In the genomic region with DNA sequence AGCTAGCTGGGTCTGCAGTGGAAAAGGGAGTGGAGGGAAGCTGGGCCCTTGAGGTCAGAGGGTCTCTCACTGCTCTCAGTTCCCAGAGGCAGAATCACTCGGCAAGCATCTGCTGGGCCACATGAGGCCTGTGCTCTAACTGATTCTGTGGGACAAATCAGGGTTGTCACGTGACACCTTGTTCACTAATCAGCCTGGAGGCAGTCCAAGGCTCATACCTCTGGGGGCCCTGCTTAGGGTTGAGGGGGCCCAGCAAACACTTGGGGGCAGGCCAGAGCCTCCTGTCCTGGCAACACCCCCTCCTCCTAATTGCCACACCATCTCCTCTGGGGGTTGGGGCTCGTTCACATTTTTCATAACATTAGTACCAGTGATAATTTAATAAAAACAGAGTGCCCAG, we compare ENCODE assay signal across 12 cellular contexts. TPM values are rescaled to one million over a fixed set of nuclear protein-coding genes. Genes with fewer than 3 reads are reported as not detected.
DNase-seq lines count a peak whose midpoint lies in the region; ATAC-seq and TF ChIP-seq lines count a peak whose summit lies in the region.
"Had no signal": no experiment of that assay in that cellular context is flagged by ENCODE, and none has a peak within 500 bp of the region (broad histone marks: within the 10 kb centered on the region; RNA-seq: fewer than 3 reads in every experiment).

No MANE protein-coding gene starts in this region.

- H3K27me3 Mint-ChIP-seq in activated CD4-positive, alpha-beta T cell treated with anti-CD3 and anti-CD28 coated beads, Interleukin-2, amount 10 ng/mL, durations not matched to agents 7 days and 5 days: no peaks in the 10 kb centered on the region
- H3K27me3 Mint-ChIP-seq in naive thymus-derived CD8-positive, alpha-beta T cell: no peaks in the 10 kb centered on the region

- H3K4me1 Mint-ChIP-seq in activated CD4-positive, alpha-beta T cell treated with anti-CD3 and anti-CD28 coated beads, Interleukin-2, amount 10 ng/mL, durations not matched to agents 7 days and 5 days: peaks cover 64% of the 10 kb centered on the region
- H3K4me1 Mint-ChIP-seq in naive thymus-derived CD8-positive, alpha-beta T cell: peaks cover 32 to 85% (median 66%) of the 10 kb centered on the region in 4 donors

- H3K36me3 ChIP-seq in WERI-Rb-1 (peaks cover 65% of the 10 kb centered on the region), HAP-1 (replicated peaks) (peaks cover 24% of the 10 kb centered on the region)
- H3K36me3 ChIP-seq: SJCRH30 had no signal

- H3K27me3 ChIP-seq in WERI-Rb-1 (ENCODE audit: insufficient read depth, low read depth, severe bottlenecking) (no peaks in the 10 kb centered on the region), HAP-1 (ENCODE audit: low read depth) (no peaks in the 10 kb centered on the region)
- H3K27me3 ChIP-seq: SJCRH30 had no signal

- H3K36me3 Mint-ChIP-seq in activated CD4-positive, alpha-beta T cell treated with anti-CD3 and anti-CD28 coated beads, Interleukin-2, amount 10 ng/mL, durations not matched to agents 7 days and 5 days (ENCODE audit: low read depth): peaks cover 72% of the 10 kb centered on the region
- peaks cover 0 to 92% (median 17%) of the 10 kb centered on the region in 3 donors for H3K36me3 Mint-ChIP-seq in naive thymus-derived CD8-positive, alpha-beta T cell

- peaks cover 6% of the 10 kb centered on the region; the same call in 1 of the 2 replicates for H3K4me1 ChIP-seq in HAP-1

- no peaks in the 10 kb centered on the region for H3K9me3 Mint-ChIP-seq in activated CD4-positive, alpha-beta T cell treated with anti-CD3 and anti-CD28 coated beads, Interleukin-2, amount 10 ng/mL, durations not matched to agents 7 days and 5 days
- H3K9me3 Mint-ChIP-seq in naive thymus-derived CD8-positive, alpha-beta T cell: no peaks in the 10 kb centered on the region
- H3K9me3 Mint-ChIP-seq: H9 had no signal

- POLR2A ChIA-PET in activated CD4-positive, alpha-beta T cell treated with anti-CD3 and anti-CD28 coated beads, Interleukin-2, amount 10 ng/mL, durations not matched to agents 7 days and 5 days (lab: Charles Lee): no interaction called here
- POLR2A ChIA-PET in naive thymus-derived CD8-positive, alpha-beta T cell (lab: Charles Lee): interaction anchor here (1.2 to 67.4 kb wide), 3 partner anchors 33 to 120 kb away, joined by 4 to 2190 read pairs (median 737); a partner anchor contains a TSS

- no peak for ATAC-seq in naive thymus-derived CD8-positive, alpha-beta T cell

- in situ Hi-C loops in HAP-1 (cut with MboI; ENCODE audit: low sequenced_read_pairs): no loop called here

- peak overlapping the region; percentile 71 for H3K27ac Mint-ChIP-seq in activated CD4-positive, alpha-beta T cell treated with anti-CD3 and anti-CD28 coated beads, Interleukin-2, amount 10 ng/mL, durations not matched to agents 7 days and 5 days
- peak overlapping the region; percentile 48 to 97 (median 88) for H3K27ac Mint-ChIP-seq in naive thymus-derived CD8-positive, alpha-beta T cell

- DNase-seq in activated CD4-positive, alpha-beta T cell treated with anti-CD3 and anti-CD28 coated beads, Interleukin-2, amount 10 ng/mL, durations not matched to agents 7 days and 5 days: no peak
- no peak for DNase-seq in activated CD4-positive, alpha-beta T cell treated with anti-CD3 and anti-CD28 coated beads for 4 hours
- DNase-seq in WERI-Rb-1 (no peak), SW480 (ENCODE audit: low spot score) (no peak), HAP-1 (ENCODE audit: low spot score in 2 of 2) (no peak)
- DNase-seq in naive thymus-derived CD8-positive, alpha-beta T cell: no peak
- DNase-seq: amniotic stem cell; H9; NCI-H2081; NK-92 treated with Interleukin-12 subunit alpha and Interleukin-12 subunit beta, amount 100 ng/mL, for 24 hours had no signal

- CTCF ChIA-PET in activated CD4-positive, alpha-beta T cell treated with anti-CD3 and anti-CD28 coated beads, Interleukin-2, amount 10 ng/mL, durations not matched to agents 7 days and 5 days (lab: Charles Lee): interaction anchor here (6.9 kb wide), 1 partner anchor 89 kb away, joined by 103 read pairs; no protein-coding TSS in a partner anchor

- no peak overlapping the region for H3K4me3 ChIP-seq in WERI-Rb-1 (ENCODE audit: low read depth, low read length)
- H3K4me3 ChIP-seq in HAP-1: no peak overlapping the region
- H3K4me3 ChIP-seq: SJCRH30, skin epidermis had no signal

- TF ChIP-seq CTCF in WERI-Rb-1 (IDR thresholded peaks at IDR 0.05; ENCODE audit: low read depth, low read length): no peak

- H3K9me3 ChIP-seq in WERI-Rb-1 (ENCODE audit: severe bottlenecking) (no peaks in the 10 kb centered on the region), HAP-1 (no peaks in the 10 kb centered on the region)
- H3K9me3 ChIP-seq: SJCRH30 had no signal

- no peak overlapping the region for H3K4me3 Mint-ChIP-seq in activated CD4-positive, alpha-beta T cell treated with anti-CD3 and anti-CD28 coated beads, Interleukin-2, amount 10 ng/mL, durations not matched to agents 7 days and 5 days
- peak overlapping the region in 1 of 10 donors; percentile 45 for H3K4me3 Mint-ChIP-seq in naive thymus-derived CD8-positive, alpha-beta T cell
- H3K4me3 Mint-ChIP-seq: H9 had no signal

- peak overlapping the region; percentile 33; the same call in 1 of the 2 replicates for H3K27ac ChIP-seq in WERI-Rb-1
- H3K27ac ChIP-seq: SJCRH30 had no signal

RNA-seq across cellular contexts. Expression of a gene that starts 9.1 kb away (rescaled TPM):
- 10 to 100 TPM; 79.9 to 80.4 TPM for total RNA-seq in activated CD4-positive, alpha-beta T cell treated with anti-CD3 and anti-CD28 coated beads, Interleukin-2, amount 10 ng/mL, durations not matched to agents 7 days and 5 days
- total RNA-seq in naive thymus-derived CD8-positive, alpha-beta T cell: 10 to 100 TPM; 71.1 to 74.6 TPM
- polyA plus RNA-seq in naive thymus-derived CD8-positive, alpha-beta T cell: 10 to 100 TPM; 28.5 to 34.7 (median 34.2) TPM

RNA-seq across cellular contexts. Expression of a gene that starts 16.2 kb away (rescaled TPM):
- 1 to 10 TPM; 2.5 to 4.1 TPM for total RNA-seq in activated CD4-positive, alpha-beta T cell treated with anti-CD3 and anti-CD28 coated beads, Interleukin-2, amount 10 ng/mL, durations not matched to agents 7 days and 5 days
- 1 to 10 TPM; 1.8 to 2.0 TPM for total RNA-seq in naive thymus-derived CD8-positive, alpha-beta T cell
- under 1 TPM in 2 of 3 donors, not detected in 1; 0.28 to 0.46 TPM for polyA plus RNA-seq in naive thymus-derived CD8-positive, alpha-beta T cell

RNA-seq across cellular contexts. Expression of a gene that starts 29.9 kb away (rescaled TPM):
- total RNA-seq in activated CD4-positive, alpha-beta T cell treated with anti-CD3 and anti-CD28 coated beads, Interleukin-2, amount 10 ng/mL, durations not matched to agents 7 days and 5 days: 10 to 100 TPM; 16.8 to 22.4 TPM
- 10 to 100 TPM; 47.0 to 47.5 TPM for total RNA-seq in naive thymus-derived CD8-positive, alpha-beta T cell
- 10 to 100 TPM; 19.8 to 34.4 (median 22.1) TPM for polyA plus RNA-seq in naive thymus-derived CD8-positive, alpha-beta T cell

RNA-seq across cellular contexts. Expression of a gene that starts 34.1 kb away (rescaled TPM):
- 100 to 1,000 TPM; 412 to 477 TPM for total RNA-seq in activated CD4-positive, alpha-beta T cell treated with anti-CD3 and anti-CD28 coated beads, Interleukin-2, amount 10 ng/mL, durations not matched to agents 7 days and 5 days
- total RNA-seq in naive thymus-derived CD8-positive, alpha-beta T cell: 100 to 1,000 TPM; 564 to 631 TPM
- 100 to 1,000 TPM; 134 to 318 (median 149) TPM for polyA plus RNA-seq in naive thymus-derived CD8-positive, alpha-beta T cell

RNA-seq across cellular contexts. Expression of a gene that starts 47.3 kb away (rescaled TPM):
- total RNA-seq in activated CD4-positive, alpha-beta T cell treated with anti-CD3 and anti-CD28 coated beads, Interleukin-2, amount 10 ng/mL, durations not matched to agents 7 days and 5 days: 100 to 1,000 TPM; 100 to 122 TPM
- total RNA-seq in naive thymus-derived CD8-positive, alpha-beta T cell: 100 to 1,000 TPM; 102 to 110 TPM
- 10 to 100 TPM; 29.8 to 42.8 (median 30.3) TPM for polyA plus RNA-seq in naive thymus-derived CD8-positive, alpha-beta T cell
